ENCODE assay signal across 1 cellular context in genomic region chr22:21802056-21802455, GRCh38.
TF ChIP-seq lines count a peak whose summit lies in the region.

No MANE protein-coding gene starts in this region.

TF ChIP-seq in K562, 482 proteins besides CTCF, POLR2A, EP300 and RAD21 (continued from another document and continues in another):
- TF ChIP-seq MAX (CRISPR knock-in tag; IDR thresholded peaks at IDR 0.05) (0 out of 2 replicates have a peak, but pooled peaks have one; percentile 32), ZNF140 (CRISPR knock-in tag; IDR thresholded peaks at IDR 0.05) (no peak), ZNF184 (CRISPR knock-in tag; IDR thresholded peaks at IDR 0.05) (no peak), ETV1 (tag; conservative IDR thresholded peaks at IDR 0.05; ENCODE audit: low read depth) (0 out of 2 replicates have a peak, but pooled peaks have one; percentile 12), SLC30A9 (CRISPR knock-in tag; IDR thresholded peaks at IDR 0.05) (no peak), KLF13 (tag; IDR thresholded peaks at IDR 0.05; ENCODE audit: borderline replicate concordance, low read depth) (no peak), ZNF174 (CRISPR knock-in tag; IDR thresholded peaks at IDR 0.05) (no peak), RUNX1 (IDR thresholded peaks at IDR 0.05; ENCODE audit: low read depth) (no peak), ZNF263 (CRISPR knock-in tag; IDR thresholded peaks at IDR 0.05; ENCODE audit: borderline replicate concordance) (peak; percentile 44; the same call in 1 of the 2 replicates), ZBTB17 (CRISPR knock-in tag; IDR thresholded peaks at IDR 0.05) (no peak), MED1 (CRISPR knock-in tag; IDR thresholded peaks at IDR 0.05; ENCODE audit: borderline replicate concordance) (peak; percentile 4; the same call in 1 of the 2 replicates), SP1 (CRISPR knock-in tag; IDR thresholded peaks at IDR 0.05) (peak; percentile 41; the same call in 1 of the 2 replicates), ZNF764 (CRISPR knock-in tag; IDR thresholded peaks at IDR 0.05; ENCODE audit: low read depth) (no peak), CREB3L1 (IDR thresholded peaks at IDR 0.05; ENCODE audit: borderline replicate concordance, low read depth) (no peak), C11orf30 (IDR thresholded peaks at IDR 0.05; ENCODE audit: low read depth) (no peak), SMARCA4 (IDR thresholded peaks at IDR 0.05) (no peak), CREM (IDR thresholded peaks at IDR 0.05; ENCODE audit: low read depth) (no peak), SUPT5H (IDR thresholded peaks at IDR 0.05) (no peak), SNIP1 (IDR thresholded peaks at IDR 0.05; ENCODE audit: low read depth) (no peak), ZNF124 (CRISPR knock-in tag; IDR thresholded peaks at IDR 0.05) (0 out of 2 replicates have a peak, but pooled peaks have one; percentile 23), NR2F6 (CRISPR knock-in tag; IDR thresholded peaks at IDR 0.05) (no peak), ZNF75A (CRISPR knock-in tag; IDR thresholded peaks at IDR 0.05) (no peak), HMGXB4 (CRISPR knock-in tag; IDR thresholded peaks at IDR 0.05) (peak; percentile 81), PTRF (tag; IDR thresholded peaks at IDR 0.05) (no peak), HDAC6 (IDR thresholded peaks at IDR 0.05; ENCODE audit: low read depth, low read length) (no peak), MLX (CRISPR knock-in tag; conservative IDR thresholded peaks at IDR 0.05) (0 out of 4 replicates have a peak, but pooled peaks of 1 of the 2 experiments have one; percentile 64), CHD7 (IDR thresholded peaks at IDR 0.05; ENCODE audit: low read depth, low read length) (no peak), BRD9 (IDR thresholded peaks at IDR 0.05; ENCODE audit: low read depth, partially characterized antibody) (no peak), FOXP1 (CRISPR knock-in tag; IDR thresholded peaks at IDR 0.05) (0 out of 2 replicates have a peak, but pooled peaks have one; percentile 7), SREBF2 (CRISPR knock-in tag; IDR thresholded peaks at IDR 0.05) (no peak), ASH1L (IDR thresholded peaks at IDR 0.05; ENCODE audit: borderline replicate concordance, low read depth, partially characterized antibody) (no peak), USF1 (CRISPR knock-in tag; IDR thresholded peaks at IDR 0.05) (no peak), ZNF609 (CRISPR knock-in tag; IDR thresholded peaks at IDR 0.05; ENCODE audit: borderline replicate concordance) (no peak), GATA2 (CRISPR knock-in tag; IDR thresholded peaks at IDR 0.05) (no peak), NELFE (IDR thresholded peaks at IDR 0.05; ENCODE audit: insufficient read depth, insufficient read length) (no peak), IRF2 (CRISPR knock-in tag; IDR thresholded peaks at IDR 0.05) (peak; percentile 58; the same call in 1 of the 2 replicates), ZNF511 (CRISPR knock-in tag; IDR thresholded peaks at IDR 0.05) (0 out of 2 replicates have a peak, but pooled peaks have one; percentile 51), E2F5 (CRISPR knock-in tag; IDR thresholded peaks at IDR 0.05) (0 out of 2 replicates have a peak, but pooled peaks have one; percentile 35)
